Comparison of ENCODE assay signal across 25 cellular contexts in the genomic region with DNA sequence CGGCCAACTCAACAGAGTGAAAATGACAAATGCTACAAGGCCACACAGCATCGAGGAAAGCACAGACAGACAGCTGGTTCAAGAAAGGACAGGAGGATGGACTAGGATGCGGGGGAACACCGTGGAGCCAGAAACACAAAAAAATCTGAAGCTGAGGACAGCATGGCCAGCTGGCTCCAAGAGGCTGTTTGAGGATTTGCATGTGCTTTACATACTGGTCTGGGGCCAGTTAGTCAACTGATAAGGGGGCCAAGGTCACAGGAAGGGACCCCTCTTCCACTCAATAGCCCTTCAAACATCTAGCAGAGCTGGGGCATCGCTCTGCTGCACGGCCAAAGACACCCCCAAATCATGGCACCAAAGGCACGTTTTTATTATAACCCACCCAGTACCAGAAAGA. TPM values are rescaled to one million over a fixed set of nuclear protein-coding genes. Genes with fewer than 3 reads are reported as not detected.
DNase-seq lines count a peak whose midpoint lies in the region; ATAC-seq and TF ChIP-seq lines count a peak whose summit lies in the region.
"Had no signal": no experiment of that assay in that cellular context is flagged by ENCODE, and none has a peak within 500 bp of the region (broad histone marks: within the 10 kb centered on the region; RNA-seq: fewer than 3 reads in every experiment).

No MANE protein-coding gene starts in this region.

- peak overlapping the region; percentile 6 for H3K27ac Mint-ChIP-seq in activated naive CD8-positive, alpha-beta T cell treated with anti-CD3 and anti-CD28 coated beads, Interleukin-2, amount 50 U/mL, for 24 hours
- no peak overlapping the region for H3K27ac Mint-ChIP-seq in activated naive CD8-positive, alpha-beta T cell treated with anti-CD3 and anti-CD28 coated beads for 36 hours
- H3K27ac Mint-ChIP-seq in endothelial cell (ENCODE audit: unreplicated experiment), result no peak overlapping the region

- TF ChIP-seq CTCF in endothelial cell (IDR thresholded peaks at IDR 0.05; ENCODE audit: unreplicated experiment) (peak; percentile 13), psoas muscle (IDR thresholded peaks at IDR 0.05) (no peak), uterus (IDR thresholded peaks at IDR 0.05) (no peak)

- DNase-seq in activated naive CD8-positive, alpha-beta T cell treated with anti-CD3 and anti-CD28 coated beads, Interleukin-2, amount 50 U/mL, for 24 hours, result no peak
- no peak for DNase-seq in activated naive CD8-positive, alpha-beta T cell treated with anti-CD3 and anti-CD28 coated beads for 36 hours
- DNase-seq in NCI-H526 treated with DMSO at 0.1 percent for 48 hours (lab: John Stamatoyannopoulos, UW) (peak; percentile 84), endothelial cell (ENCODE audit: low spot score) (no peak), psoas muscle (no peak), uterus (no peak), AML-193 (lab: John Stamatoyannopoulos, UW) (no peak)
- DNase-seq: DMS53, EL, GF-D8, KBM-7, NCI-H1092 treated with DMSO at 0.1 percent for 48 hours, NCI-H1436 treated with DMSO at 0.1 percent for 48 hours, NCI-H1930, NCI-H748 treated with DMSO at 0.1 percent for 48 hours, Peyer's patch, SJCRH30 had no signal

- H3K4me1 ChIP-seq in psoas muscle (peaks cover 7% of the 10 kb centered on the region), uterus (no peaks in the 10 kb centered on the region)

- 45 to 63% (median 51%) methylated on average over 7 of the region's 7 CpGs for WGBS in psoas muscle, 3 donors

- no peaks in the 10 kb centered on the region for H3K36me3 ChIP-seq in psoas muscle (ENCODE audit: insufficient read depth in 1 of 2, low read depth in 1 of 2)
- no peaks in the 10 kb centered on the region for H3K36me3 ChIP-seq in uterus
- H3K36me3 ChIP-seq: HAP-1, Peyer's patch, SJCRH30 had no signal

- peaks cover 4% of the 10 kb centered on the region for H3K36me3 Mint-ChIP-seq in activated naive CD8-positive, alpha-beta T cell treated with anti-CD3 and anti-CD28 coated beads, Interleukin-2, amount 50 U/mL, for 24 hours (ENCODE audit: low read depth)
- H3K36me3 Mint-ChIP-seq in activated naive CD8-positive, alpha-beta T cell treated with anti-CD3 and anti-CD28 coated beads for 36 hours, result peaks cover 4% of the 10 kb centered on the region
- H3K36me3 Mint-ChIP-seq in endothelial cell (ENCODE audit: low read depth, unreplicated experiment), result no peaks in the 10 kb centered on the region

- H3K27ac ChIP-seq in psoas muscle (peak overlapping the region; percentile 68), uterus (no peak overlapping the region)
- H3K27ac ChIP-seq: HL-60, Peyer's patch, SJCRH30 had no signal

- H3K4me1 Mint-ChIP-seq in activated naive CD8-positive, alpha-beta T cell treated with anti-CD3 and anti-CD28 coated beads, Interleukin-2, amount 50 U/mL, for 24 hours, result peaks cover 19% of the 10 kb centered on the region
- peaks cover 17% of the 10 kb centered on the region for H3K4me1 Mint-ChIP-seq in activated naive CD8-positive, alpha-beta T cell treated with anti-CD3 and anti-CD28 coated beads for 36 hours
- H3K4me1 Mint-ChIP-seq in endothelial cell (ENCODE audit: unreplicated experiment), result peaks cover 4% of the 10 kb centered on the region

- H3K4me3 Mint-ChIP-seq in activated naive CD8-positive, alpha-beta T cell treated with anti-CD3 and anti-CD28 coated beads, Interleukin-2, amount 50 U/mL, for 24 hours, result no peak overlapping the region
- no peak overlapping the region for H3K4me3 Mint-ChIP-seq in activated naive CD8-positive, alpha-beta T cell treated with anti-CD3 and anti-CD28 coated beads for 36 hours
- H3K4me3 Mint-ChIP-seq in endothelial cell (ENCODE audit: unreplicated experiment), result no peak overlapping the region

- no peak overlapping the region for H3K4me3 ChIP-seq in psoas muscle
- H3K4me3 ChIP-seq in uterus, result no peak overlapping the region
- H3K4me3 ChIP-seq: HAP-1, Peyer's patch, SJCRH30 had no signal

- H3K9me3 ChIP-seq in psoas muscle (no peaks in the 10 kb centered on the region), uterus (no peaks in the 10 kb centered on the region)
- H3K9me3 ChIP-seq: HAP-1, Peyer's patch, SJCRH30 had no signal

- no peaks in the 10 kb centered on the region for H3K27me3 Mint-ChIP-seq in activated naive CD8-positive, alpha-beta T cell treated with anti-CD3 and anti-CD28 coated beads, Interleukin-2, amount 50 U/mL, for 24 hours
- no peaks in the 10 kb centered on the region for H3K27me3 Mint-ChIP-seq in activated naive CD8-positive, alpha-beta T cell treated with anti-CD3 and anti-CD28 coated beads for 36 hours
- H3K27me3 Mint-ChIP-seq in endothelial cell (ENCODE audit: unreplicated experiment), result peaks cover 3% of the 10 kb centered on the region

- H3K27me3 ChIP-seq in psoas muscle (ENCODE audit: insufficient read depth in 3 of 3, low read length in 2 of 3) (no peaks in the 10 kb centered on the region), uterus (no peaks in the 10 kb centered on the region)
- H3K27me3 ChIP-seq: Peyer's patch, SJCRH30 had no signal

- no peak for TF ChIP-seq POLR2A in uterus (IDR thresholded peaks at IDR 0.05)

- H3K9me3 Mint-ChIP-seq in activated naive CD8-positive, alpha-beta T cell treated with anti-CD3 and anti-CD28 coated beads, Interleukin-2, amount 50 U/mL, for 24 hours, result no peaks in the 10 kb centered on the region
- H3K9me3 Mint-ChIP-seq in activated naive CD8-positive, alpha-beta T cell treated with anti-CD3 and anti-CD28 coated beads for 36 hours, result no peaks in the 10 kb centered on the region
- H3K9me3 Mint-ChIP-seq in endothelial cell (ENCODE audit: unreplicated experiment), result no peaks in the 10 kb centered on the region

- intact Hi-C loops in psoas muscle (cut with DNase I), result no loop called here
- intact Hi-C loops in uterus (cut with DNase I; ENCODE audit: low total_unique reads), result no loop called here

- no peak for ATAC-seq in activated naive CD8-positive, alpha-beta T cell treated with anti-CD3 and anti-CD28 coated beads, Interleukin-2, amount 50 U/mL, for 24 hours
- ATAC-seq in psoas muscle, result no peak
- no peak for ATAC-seq in GM21528 (IDR thresholded peaks at IDR 0.05; ENCODE audit: low FRiP score, unreplicated experiment)
- ATAC-seq: HepG2 had no signal

RNA-seq across cellular contexts. Expression of a gene that starts 7.7 kb away (rescaled TPM):
- total RNA-seq in activated naive CD8-positive, alpha-beta T cell treated with anti-CD3 and anti-CD28 coated beads for 36 hours, result not detected
- 0.26 TPM for total RNA-seq in endothelial cell (ENCODE audit: unreplicated experiment)
- 100 to 1,000 TPM; 305 to 552 (median 476) TPM for total RNA-seq in psoas muscle
- polyA plus RNA-seq in psoas muscle, result 100 to 1,000 TPM; 196 to 276 (median 206) TPM
- 10 to 100 TPM in 1 of 4 donors, 1 to 10 TPM in 2, under 1 TPM in 1; 0.29 to 10.1 (median 7.6) TPM for total RNA-seq in uterus
- total RNA-seq: A172, HepG2, HT-29, NCI-H460, OCI-LY7 had no signal

RNA-seq across cellular contexts. Expression of a gene that starts 23.3 kb away (rescaled TPM):
- 10 to 100 TPM; 44.2 to 44.9 TPM for total RNA-seq in activated naive CD8-positive, alpha-beta T cell treated with anti-CD3 and anti-CD28 coated beads for 36 hours
- total RNA-seq in endothelial cell (ENCODE audit: unreplicated experiment) (6.2 TPM), psoas muscle (1 to 10 TPM; 3.8 to 5.7 (median 4.5) TPM), uterus (10 to 100 TPM in 2 of 4 donors, 1 to 10 TPM in 2; 2.1 to 18.7 (median 8.2) TPM)
- polyA plus RNA-seq in psoas muscle, result 1 to 10 TPM; 3.0 to 8.2 (median 7.0) TPM

Comparison
In these comparisons a context has a peak if more than half of its experiments do, and no peak if none do; other contexts are left out.
1. RNA of a gene that starts 7.7 kb away (total RNA-seq): 305 to 552 TPM in psoas muscle; 0.29 to 10.1 TPM in uterus, 0.26 TPM in endothelial cell (single experiment) and not detected in activated naive CD8-positive, alpha-beta T cell treated with anti-CD3 and anti-CD28 coated beads for 36 hours; every median in the first group is over 10 times any median in the second.